In the genomic region with DNA sequence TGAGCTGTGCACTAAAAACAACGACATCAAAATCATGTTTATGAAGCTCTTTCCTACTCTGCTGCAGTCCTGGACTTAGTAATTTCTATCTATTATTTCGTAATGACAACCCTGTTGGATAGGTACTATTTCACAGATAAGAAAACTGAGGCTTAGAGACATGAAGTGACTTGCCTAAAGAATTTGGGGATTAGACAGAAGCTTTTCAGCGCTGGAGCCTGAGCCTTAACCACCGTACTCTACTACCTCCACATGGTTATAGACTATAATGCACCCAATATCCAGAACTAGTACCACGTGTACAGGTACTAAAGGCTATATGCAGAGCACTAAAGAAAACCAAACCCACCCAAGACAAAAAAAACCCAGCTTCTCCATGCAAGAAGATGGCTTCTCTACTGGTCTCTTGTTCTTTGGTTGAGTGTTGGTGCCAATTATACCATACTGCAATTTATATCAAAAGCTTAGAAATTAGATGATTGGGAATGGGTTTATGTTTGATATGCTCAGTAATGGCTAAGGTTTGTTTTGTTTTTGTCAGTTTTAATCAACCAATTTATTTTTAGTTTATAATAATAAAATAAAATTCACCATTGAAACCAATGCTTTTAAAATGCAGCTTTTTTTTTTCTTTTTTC, we compare ENCODE assay signal across 8 cellular contexts. TPM values are rescaled to one million over a fixed set of nuclear protein-coding genes. Genes with fewer than 3 reads are reported as not detected.
DNase-seq lines count a peak whose midpoint lies in the region; ATAC-seq lines count a peak whose summit lies in the region.
"Had no signal": no experiment of that assay in that cellular context is flagged by ENCODE, and none has a peak within 500 bp of the region (broad histone marks: within the 10 kb centered on the region; RNA-seq: fewer than 3 reads in every experiment).

No MANE protein-coding gene starts in this region.

- no peaks in the 10 kb centered on the region for H3F3A ChIP-seq in GM23248 (ENCODE audit: insufficient read depth)

- DNase-seq in ELF-1 (ENCODE audit: low read depth, low spot score) (peak; percentile 42), HT1080 (ENCODE audit: low read depth) (peak; percentile 32), SIG-M5 (lab: John Stamatoyannopoulos, UW) (peak; percentile 16), left colon (no peak), GM23248 (no peak)

- H4K20me1 ChIP-seq in GM23248 (ENCODE audit: insufficient read depth), result no peaks in the 10 kb centered on the region

- ATAC-seq in left colon, result peak; percentile 72
- no peak for ATAC-seq in GM21528 (IDR thresholded peaks at IDR 0.05; ENCODE audit: low FRiP score, unreplicated experiment)
- ATAC-seq in HG03439 (IDR thresholded peaks at IDR 0.05; ENCODE audit: unreplicated experiment), result no peak

- H3K27me3 ChIP-seq in GM23248 (replicated peaks; ENCODE audit: insufficient read depth), result no peaks in the 10 kb centered on the region

- WGBS in GM23248 (ENCODE audit: low coverage in 1 of 2, low lambda C conversion rate in 2 of 2, missing lambda C conversion rate in 2 of 2), 2 experiments, result 67 to 71% methylated on average over 5 of the region's 5 CpGs

- H3K9me2 ChIP-seq in GM23248 (ENCODE audit: insufficient read depth), result no peaks in the 10 kb centered on the region

- no peaks in the 10 kb centered on the region for H3K36me3 ChIP-seq in GM23248 (ENCODE audit: low read depth)
- H3K36me3 ChIP-seq: SJCRH30 had no signal

- intact Hi-C loops in left colon (cut with DNase I, micrococcal nuclease), result no loop called here

- no peak overlapping the region for H3K4me2 ChIP-seq in GM23248 (ENCODE audit: unreplicated experiment)

- no peak overlapping the region for H3K27ac ChIP-seq in GM23248
- H3K27ac ChIP-seq: SJCRH30 had no signal

- no peak overlapping the region for H2AFZ ChIP-seq in GM23248

- no peaks in the 10 kb centered on the region for H3K79me2 ChIP-seq in GM23248 (ENCODE audit: insufficient read depth)

- H3K4me3 ChIP-seq in GM23248, result no peak overlapping the region
- H3K4me3 ChIP-seq: SJCRH30 had no signal

- H3K9ac ChIP-seq in GM23248, result no peak overlapping the region

- in situ Hi-C loops in GM23248 (cut with MboI), result no loop called here

- no peaks in the 10 kb centered on the region for H3K9me3 ChIP-seq in GM23248 (ENCODE audit: low read depth)
- H3K9me3 ChIP-seq: SJCRH30 had no signal

- no peaks in the 10 kb centered on the region for H3K4me1 ChIP-seq in GM23248 (ENCODE audit: insufficient read depth)
- H3K4me1 ChIP-seq: SJCRH30 had no signal

RNA-seq across cellular contexts. Expression of a gene that starts 6.5 kb away (rescaled TPM):
- 3.2 and 3.8 TPM in 2 replicates for total RNA-seq in HT1080 (2014; rRNA removed; shearing (Covaris generic))
- polyA plus RNA-seq in HT1080 (2015; cell fraction: cytosol; rRNA removed), result 10.1 and 12.9 TPM in 2 replicates
- polyA plus RNA-seq in HT1080 (2015; cell fraction: nucleus; rRNA removed), result 3.7 and 4.4 TPM in 2 replicates
- total RNA-seq in left colon, result 1 to 10 TPM; 2.4 to 3.0 TPM
- 1.4 and 1.5 TPM in 2 replicates for total RNA-seq in GM23248 (2014; rRNA removed; shearing (Covaris generic))
- polyA plus RNA-seq in GM23248 (2016; fragmentation: Nextera tagmentation; extraction: Ambion mirVana), result 0.27 and 0.60 TPM in 2 replicates
- total RNA-seq: SJCRH30 had no signal

Comparison
In these comparisons a context has a peak if more than half of its experiments do, and no peak if none do; other contexts are left out.
1. DNase-seq: peak in ELF-1 (single experiment), HT1080 (single experiment) and SIG-M5 (single experiment); none in left colon (0 of 2) and GM23248 (single experiment).